ENCODE assay signal across 9 cellular contexts in genomic region chr11:12126352-12127019, GRCh38. TPM values are rescaled to one million over a fixed set of nuclear protein-coding genes. Genes with fewer than 3 reads are reported as not detected.
DNase-seq lines count a peak whose midpoint lies in the region; ATAC-seq and TF ChIP-seq lines count a peak whose summit lies in the region.
"Had no signal": no experiment of that assay in that cellular context is flagged by ENCODE, and none has a peak within 500 bp of the region (broad histone marks: within the 10 kb centered on the region; RNA-seq: fewer than 3 reads in every experiment).

No MANE protein-coding gene starts in this region.

- no peak for ATAC-seq in WTC11
- no peak for ATAC-seq in HG02981 (IDR thresholded peaks at IDR 0.05; ENCODE audit: unreplicated experiment)

- H3K9me3 Mint-ChIP-seq in activated CD4-positive, alpha-beta T cell treated with anti-CD3 and anti-CD28 coated beads, Interleukin-2, amount 10 ng/mL, durations not matched to agents 24 days and 14 days = no peaks in the 10 kb centered on the region
- no peaks in the 10 kb centered on the region for H3K9me3 Mint-ChIP-seq in stimulated activated naive CD8-positive, alpha-beta T cell treated with anti-CD3 and anti-CD28 coated beads, Interleukin-15, Interleukin-2, amounts not matched to agents 100 ng/mL and 50 ng/mL, for 24 hours
- H3K9me3 Mint-ChIP-seq in WTC11 = no peaks in the 10 kb centered on the region

- peaks cover 80% of the 10 kb centered on the region for H3K4me1 Mint-ChIP-seq in activated CD4-positive, alpha-beta T cell treated with anti-CD3 and anti-CD28 coated beads, Interleukin-2, amount 10 ng/mL, durations not matched to agents 24 days and 14 days
- peaks cover 72% of the 10 kb centered on the region for H3K4me1 Mint-ChIP-seq in stimulated activated naive CD8-positive, alpha-beta T cell treated with anti-CD3 and anti-CD28 coated beads, Interleukin-15, Interleukin-2, amounts not matched to agents 100 ng/mL and 50 ng/mL, for 24 hours (ENCODE audit: low read depth)
- H3K4me1 Mint-ChIP-seq in WTC11 = peaks cover 4% of the 10 kb centered on the region

- TF ChIP-seq CTCF in RWPE1 (conservative IDR thresholded peaks at IDR 0.05; ENCODE audit: low read depth) (no peak), fibroblast of mammary gland (conservative IDR thresholded peaks at IDR 0.05; ENCODE audit: control insufficient read depth, insufficient read depth, low read depth, low read length) (peak; percentile 9), WTC11 (IDR thresholded peaks at IDR 0.05) (no peak)

- DNase-seq in activated CD4-positive, alpha-beta T cell treated with anti-CD3 and anti-CD28 coated beads, Interleukin-2, amount 10 ng/mL, durations not matched to agents 24 days and 14 days = no peak
- no peak for DNase-seq in activated CD4-positive, alpha-beta T cell treated with anti-CD3 and anti-CD28 coated beads for 1 hour
- DNase-seq in RWPE1 (ENCODE audit: low spot score) (peak; percentile 60), fibroblast of mammary gland (ENCODE audit: low read depth) (peak; percentile 95), WTC11 (ENCODE audit: low spot score) (no peak), NCI-H1694 treated with DMSO at 0.1 percent for 48 hours (lab: John Stamatoyannopoulos, UW) (no peak)

- H3K4me3 Mint-ChIP-seq in activated CD4-positive, alpha-beta T cell treated with anti-CD3 and anti-CD28 coated beads, Interleukin-2, amount 10 ng/mL, durations not matched to agents 24 days and 14 days = no peak overlapping the region
- H3K4me3 Mint-ChIP-seq in stimulated activated naive CD8-positive, alpha-beta T cell treated with anti-CD3 and anti-CD28 coated beads, Interleukin-15, Interleukin-2, amounts not matched to agents 100 ng/mL and 50 ng/mL, for 24 hours = no peak overlapping the region
- H3K4me3 Mint-ChIP-seq in WTC11 = no peak overlapping the region

- intact Hi-C loops in activated CD4-positive, alpha-beta T cell treated with anti-CD3 and anti-CD28 coated beads, Interleukin-2, amount 10 ng/mL, durations not matched to agents 24 days and 14 days (cut with micrococcal nuclease) = no loop called here

- CTCF ChIA-PET in RWPE1 (lab: Yijun Ruan, JAX) = interaction anchor here (0.6 to 1.5 kb wide), 3 partner anchors 17 to 97 kb away, joined by 3 to 7 read pairs (median 3); no protein-coding TSS in a partner anchor
- CTCF ChIA-PET in WTC11 (lab: Charles Lee) = interaction anchor here (0.6 to 1.1 kb wide), 4 partner anchors 27 to 160 kb away, joined by 3 read pairs; no protein-coding TSS in a partner anchor

- no peaks in the 10 kb centered on the region for H3K27me3 Mint-ChIP-seq in activated CD4-positive, alpha-beta T cell treated with anti-CD3 and anti-CD28 coated beads, Interleukin-2, amount 10 ng/mL, durations not matched to agents 24 days and 14 days
- no peaks in the 10 kb centered on the region for H3K27me3 Mint-ChIP-seq in stimulated activated naive CD8-positive, alpha-beta T cell treated with anti-CD3 and anti-CD28 coated beads, Interleukin-15, Interleukin-2, amounts not matched to agents 100 ng/mL and 50 ng/mL, for 24 hours
- H3K27me3 Mint-ChIP-seq in WTC11 (ENCODE audit: low read depth) = peaks cover 12% of the 10 kb centered on the region; the same call in 1 of the 2 replicates

- peaks cover 31% of the 10 kb centered on the region for H3K36me3 Mint-ChIP-seq in activated CD4-positive, alpha-beta T cell treated with anti-CD3 and anti-CD28 coated beads, Interleukin-2, amount 10 ng/mL, durations not matched to agents 24 days and 14 days (ENCODE audit: low read depth)
- H3K36me3 Mint-ChIP-seq in stimulated activated naive CD8-positive, alpha-beta T cell treated with anti-CD3 and anti-CD28 coated beads, Interleukin-15, Interleukin-2, amounts not matched to agents 100 ng/mL and 50 ng/mL, for 24 hours (ENCODE audit: low read depth) = no peaks in the 10 kb centered on the region
- H3K36me3 Mint-ChIP-seq in WTC11 = no peaks in the 10 kb centered on the region

- POLR2A ChIA-PET in RWPE1 (lab: Yijun Ruan, JAX; ENCODE audit: low non-redundant PET) = interaction anchor here (0.6 kb wide), 3 partner anchors 10 to 163 kb away, joined by 3 to 15 read pairs (median 6); no protein-coding TSS in a partner anchor
- POLR2A ChIA-PET in WTC11 (lab: Charles Lee) = interaction anchor here (0.6 to 0.7 kb wide), 2 partner anchors 25 to 156 kb away, joined by 3 to 4 read pairs; no protein-coding TSS in a partner anchor

- no peak overlapping the region for H3K4me3 ChIP-seq in fibroblast of mammary gland (ENCODE audit: control insufficient read depth, low read depth, low read length)
- H3K4me3 ChIP-seq: BLaER1 had no signal

- H3K27ac Mint-ChIP-seq in activated CD4-positive, alpha-beta T cell treated with anti-CD3 and anti-CD28 coated beads, Interleukin-2, amount 10 ng/mL, durations not matched to agents 24 days and 14 days = peak overlapping the region; percentile 73
- peak overlapping the region; percentile 16 for H3K27ac Mint-ChIP-seq in stimulated activated naive CD8-positive, alpha-beta T cell treated with anti-CD3 and anti-CD28 coated beads, Interleukin-15, Interleukin-2, amounts not matched to agents 100 ng/mL and 50 ng/mL, for 24 hours
- no peak overlapping the region for H3K27ac Mint-ChIP-seq in WTC11

- H3K27ac ChIP-seq in RWPE1 = peak overlapping the region; percentile 72
- H3K27ac ChIP-seq: BLaER1 had no signal

TF ChIP-seq in WTC11, 78 proteins besides CTCF, POLR2A, EP300 and RAD21 (continues in another document):
- no peak for TF ChIP-seq ZNF138 (CRISPR knock-in tag; conservative IDR thresholded peaks at IDR 0.05)
- no peak for TF ChIP-seq SMAD3 (CRISPR knock-in tag; IDR thresholded peaks at IDR 0.05; ENCODE audit: borderline replicate concordance)
- no peak for TF ChIP-seq NR1H2 (CRISPR knock-in tag; IDR thresholded peaks at IDR 0.05)
- no peak for TF ChIP-seq JAZF1 (CRISPR knock-in tag; IDR thresholded peaks at IDR 0.05)
- no peak for TF ChIP-seq CREB1 (CRISPR knock-in tag; IDR thresholded peaks at IDR 0.05)
- TF ChIP-seq ZNF219 (CRISPR knock-in tag; IDR thresholded peaks at IDR 0.05; ENCODE audit: borderline replicate concordance) = no peak
- TF ChIP-seq USF2 (CRISPR knock-in tag; IDR thresholded peaks at IDR 0.05) = no peak
- TF ChIP-seq ZBTB43 (CRISPR knock-in tag; IDR thresholded peaks at IDR 0.05) = no peak
- TF ChIP-seq AR (CRISPR knock-in tag; IDR thresholded peaks at IDR 0.05) = no peak
- no peak for TF ChIP-seq E2F1 (CRISPR knock-in tag; IDR thresholded peaks at IDR 0.05)

RNA-seq across cellular contexts. Expression of gene MICAL2, which starts 16.1 kb away (rescaled TPM):
- 501 and 510 TPM in 2 replicates for total RNA-seq in activated CD4-positive, alpha-beta T cell treated with anti-CD3 and anti-CD28 coated beads, Interleukin-2, amount 10 ng/mL, durations not matched to agents 24 days and 14 days
- 2.2 to 3.1 TPM (median 2.6 TPM) in 3 replicates for total RNA-seq in WTC11 (2021)

Comparison
In these comparisons a context has a peak if more than half of its experiments do, and no peak if none do; other contexts are left out.
1. DNase-seq: peak in RWPE1 (single experiment) and fibroblast of mammary gland (single experiment); none in activated CD4-positive, alpha-beta T cell treated with anti-CD3 and anti-CD28 coated beads, Interleukin-2, amount 10 ng/mL, durations not matched to agents 24 days and 14 days (single experiment), activated CD4-positive, alpha-beta T cell treated with anti-CD3 and anti-CD28 coated beads for 1 hour (single experiment), WTC11 (single experiment) and NCI-H1694 treated with DMSO at 0.1 percent for 48 hours (single experiment).
2. RNA of gene MICAL2, which starts 16.1 kb away (total RNA-seq): 501 to 510 TPM in activated CD4-positive, alpha-beta T cell treated with anti-CD3 and anti-CD28 coated beads, Interleukin-2, amount 10 ng/mL, durations not matched to agents 24 days and 14 days; 2.2 to 3.1 TPM in WTC11; every median in the first group is over 100 times any median in the second.